In the genomic region with DNA sequence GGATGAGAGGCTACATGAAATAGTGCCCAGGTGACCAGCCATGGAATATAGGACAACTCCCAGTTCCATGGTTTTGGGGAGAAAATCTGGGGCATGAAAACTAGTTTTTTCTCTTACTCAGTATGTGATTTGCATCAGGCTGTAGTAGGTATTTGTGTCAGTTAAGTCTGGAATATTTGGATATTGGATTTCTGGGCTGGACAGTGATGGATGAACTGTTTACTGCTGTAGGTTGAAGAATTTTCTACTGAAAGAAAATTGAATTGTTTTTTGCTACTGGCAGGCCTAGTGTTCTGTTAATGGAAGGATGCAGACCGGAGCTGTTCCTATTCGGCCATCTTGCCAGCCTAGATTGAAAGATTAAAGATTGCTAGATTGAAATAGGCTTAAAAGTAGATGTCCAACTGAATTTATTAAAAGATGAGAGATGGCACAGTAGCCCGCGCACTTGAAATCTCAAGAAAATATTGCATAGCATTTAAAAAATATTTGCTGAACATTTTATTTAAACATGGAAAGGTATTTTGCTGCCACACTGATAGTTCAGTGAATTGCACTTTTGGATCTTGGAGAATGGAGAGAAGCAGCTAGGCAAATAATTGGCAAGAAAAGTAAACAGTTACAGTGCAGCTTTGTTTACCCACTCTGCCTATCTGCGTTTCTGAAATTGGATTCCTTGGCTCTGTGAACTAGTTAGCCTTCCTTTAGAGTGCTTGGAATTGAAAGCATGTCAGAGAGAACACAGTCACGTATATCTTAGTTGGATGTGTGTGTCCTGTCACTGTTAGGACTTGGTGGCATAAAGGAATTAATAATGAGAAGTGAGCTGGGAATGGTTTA, we compare ENCODE assay signal across 1 cellular context.
TF ChIP-seq lines count a peak whose summit lies in the region.

No MANE protein-coding gene starts in this region.

TF ChIP-seq in HepG2, 621 proteins besides CTCF, POLR2A, EP300 and RAD21 (continued from another document and continues in another):
- TF ChIP-seq, protein P1, sequence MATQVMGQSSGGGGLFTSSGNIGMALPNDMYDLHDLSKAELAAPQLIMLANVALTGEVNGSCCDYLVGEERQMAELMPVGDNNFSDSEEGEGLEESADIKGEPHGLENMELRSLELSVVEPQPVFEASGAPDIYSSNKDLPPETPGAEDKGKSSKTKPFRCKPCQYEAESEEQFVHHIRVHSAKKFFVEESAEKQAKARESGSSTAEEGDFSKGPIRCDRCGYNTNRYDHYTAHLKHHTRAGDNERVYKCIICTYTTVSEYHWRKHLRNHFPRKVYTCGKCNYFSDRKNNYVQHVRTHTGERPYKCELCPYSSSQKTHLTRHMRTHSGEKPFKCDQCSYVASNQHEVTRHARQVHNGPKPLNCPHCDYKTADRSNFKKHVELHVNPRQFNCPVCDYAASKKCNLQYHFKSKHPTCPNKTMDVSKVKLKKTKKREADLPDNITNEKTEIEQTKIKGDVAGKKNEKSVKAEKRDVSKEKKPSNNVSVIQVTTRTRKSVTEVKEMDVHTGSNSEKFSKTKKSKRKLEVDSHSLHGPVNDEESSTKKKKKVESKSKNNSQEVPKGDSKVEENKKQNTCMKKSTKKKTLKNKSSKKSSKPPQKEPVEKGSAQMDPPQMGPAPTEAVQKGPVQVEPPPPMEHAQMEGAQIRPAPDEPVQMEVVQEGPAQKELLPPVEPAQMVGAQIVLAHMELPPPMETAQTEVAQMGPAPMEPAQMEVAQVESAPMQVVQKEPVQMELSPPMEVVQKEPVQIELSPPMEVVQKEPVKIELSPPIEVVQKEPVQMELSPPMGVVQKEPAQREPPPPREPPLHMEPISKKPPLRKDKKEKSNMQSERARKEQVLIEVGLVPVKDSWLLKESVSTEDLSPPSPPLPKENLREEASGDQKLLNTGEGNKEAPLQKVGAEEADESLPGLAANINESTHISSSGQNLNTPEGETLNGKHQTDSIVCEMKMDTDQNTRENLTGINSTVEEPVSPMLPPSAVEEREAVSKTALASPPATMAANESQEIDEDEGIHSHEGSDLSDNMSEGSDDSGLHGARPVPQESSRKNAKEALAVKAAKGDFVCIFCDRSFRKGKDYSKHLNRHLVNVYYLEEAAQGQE (IDR thresholded peaks at IDR 0.05; ENCODE audit: borderline replicate concordance in 1 of 2, low read depth in 1 of 2, low read length in 2 of 2) = peak in 1 of 2 experiments; percentile 60; a peak in 1 of 4 replicates
- TF ChIP-seq ZNF850 (CRISPR knock-in tag; conservative IDR thresholded peaks at IDR 0.05) (no peak), GATAD1 (CRISPR knock-in tag; IDR thresholded peaks at IDR 0.05) (peak; percentile 70), ZNF569 (CRISPR knock-in tag; IDR thresholded peaks at IDR 0.05; ENCODE audit: borderline replicate concordance) (no peak), HNRNPH1 (optimal IDR thresholded peaks at IDR 0.05; ENCODE audit: low read depth, low read length) (no peak), MEF2D (CRISPR knock-in tag; IDR thresholded peaks at IDR 0.05) (peak; percentile 63; the same call in 1 of the 2 replicates), ZNF33B (CRISPR knock-in tag; IDR thresholded peaks at IDR 0.05) (no peak), ZFP36L2 (CRISPR knock-in tag; IDR thresholded peaks at IDR 0.05) (no peak), RFXANK (CRISPR knock-in tag; IDR thresholded peaks at IDR 0.05) (peak; percentile 86; the same call in 1 of the 2 replicates), ELF4 (CRISPR knock-in tag; IDR thresholded peaks at IDR 0.05; ENCODE audit: borderline replicate concordance) (0 out of 2 replicates have a peak, but pooled peaks have one; percentile 8), ZSCAN29 (CRISPR knock-in tag; conservative IDR thresholded peaks at IDR 0.05) (0 out of 2 replicates have a peak, but pooled peaks have one; percentile 81), ZNF720 (CRISPR knock-in tag; IDR thresholded peaks at IDR 0.05) (no peak), ZNF781 (CRISPR knock-in tag; IDR thresholded peaks at IDR 0.05; ENCODE audit: borderline replicate concordance, not compliant biosample characterization) (peak; percentile 11), NRL (CRISPR knock-in tag; IDR thresholded peaks at IDR 0.05; ENCODE audit: borderline replicate concordance) (no peak), CBX5 (CRISPR knock-in tag; IDR thresholded peaks at IDR 0.05; ENCODE audit: borderline replicate concordance) (peak; percentile 45; the same call in 1 of the 2 replicates), CBX1 (IDR thresholded peaks at IDR 0.05; ENCODE audit: low read depth) (no peak), ZNF678 (CRISPR knock-in tag; IDR thresholded peaks at IDR 0.05) (no peak), ZFP36L1 (CRISPR knock-in tag; IDR thresholded peaks at IDR 0.05) (0 out of 2 replicates have a peak, but pooled peaks have one; percentile 23), IRF2 (CRISPR knock-in tag; IDR thresholded peaks at IDR 0.05) (peak; percentile 94), HOXD1 (CRISPR knock-in tag; IDR thresholded peaks at IDR 0.05) (peak; percentile 86), SAP130 (CRISPR knock-in tag; IDR thresholded peaks at IDR 0.05; ENCODE audit: low read depth) (peak; percentile 94), RBFOX2 (IDR thresholded peaks at IDR 0.05; ENCODE audit: low read depth, low read length) (0 out of 2 replicates have a peak, but pooled peaks have one; percentile 15), SMAD3 (CRISPR knock-in tag; IDR thresholded peaks at IDR 0.05) (peak; percentile 96), JDP2 (CRISPR knock-in tag; IDR thresholded peaks at IDR 0.05; ENCODE audit: borderline replicate concordance) (no peak), ZNF768 (CRISPR knock-in tag; IDR thresholded peaks at IDR 0.05) (no peak), YY1 (IDR thresholded peaks at IDR 0.05; ENCODE audit: insufficient read depth, insufficient replicate concordance, low read depth, low read length) (peak; percentile 82), SP5 (CRISPR knock-in tag; IDR thresholded peaks at IDR 0.05; ENCODE audit: borderline replicate concordance, low read depth) (no peak), ZNF674 (CRISPR knock-in tag; IDR thresholded peaks at IDR 0.05; ENCODE audit: low read depth) (no peak), THYN1 (CRISPR knock-in tag; IDR thresholded peaks at IDR 0.05; ENCODE audit: borderline replicate concordance, low read depth) (no peak), NFKB2 (CRISPR knock-in tag; IDR thresholded peaks at IDR 0.05; ENCODE audit: borderline replicate concordance) (no peak), ZNF124 (CRISPR knock-in tag; IDR thresholded peaks at IDR 0.05) (peak; percentile 89), MAZ (IDR thresholded peaks at IDR 0.05; ENCODE audit: borderline replicate concordance, low read depth, low read length) (no peak), MAZ (CRISPR knock-in tag; IDR thresholded peaks at IDR 0.05; ENCODE audit: low read depth) (no peak), ZNF264 (CRISPR knock-in tag; IDR thresholded peaks at IDR 0.05) (peak; percentile 87; the same call in 1 of the 2 replicates), ZNF484 (CRISPR knock-in tag; IDR thresholded peaks at IDR 0.05; ENCODE audit: borderline replicate concordance, low read depth) (no peak), KDM3A (CRISPR knock-in tag; IDR thresholded peaks at IDR 0.05; ENCODE audit: low read depth) (0 out of 2 replicates have a peak, but pooled peaks have one; percentile 82), KDM4B (CRISPR knock-in tag; IDR thresholded peaks at IDR 0.05) (peak; percentile 87), ZNF496 (CRISPR knock-in tag; IDR thresholded peaks at IDR 0.05; ENCODE audit: insufficient replicate concordance) (no peak), ZNF24 (IDR thresholded peaks at IDR 0.05) (peak; percentile 81), HDAC6 (IDR thresholded peaks at IDR 0.05; ENCODE audit: low read depth, low read length) (no peak), CCDC6 (CRISPR knock-in tag; IDR thresholded peaks at IDR 0.05) (peak; percentile 39; the same call in 1 of the 2 replicates), RFX5 (IDR thresholded peaks at IDR 0.05; ENCODE audit: low read depth, low read length) (no peak), MYC (CRISPR knock-in tag; IDR thresholded peaks at IDR 0.05; ENCODE audit: borderline replicate concordance) (no peak)
- TF ChIP-seq, protein P2, sequence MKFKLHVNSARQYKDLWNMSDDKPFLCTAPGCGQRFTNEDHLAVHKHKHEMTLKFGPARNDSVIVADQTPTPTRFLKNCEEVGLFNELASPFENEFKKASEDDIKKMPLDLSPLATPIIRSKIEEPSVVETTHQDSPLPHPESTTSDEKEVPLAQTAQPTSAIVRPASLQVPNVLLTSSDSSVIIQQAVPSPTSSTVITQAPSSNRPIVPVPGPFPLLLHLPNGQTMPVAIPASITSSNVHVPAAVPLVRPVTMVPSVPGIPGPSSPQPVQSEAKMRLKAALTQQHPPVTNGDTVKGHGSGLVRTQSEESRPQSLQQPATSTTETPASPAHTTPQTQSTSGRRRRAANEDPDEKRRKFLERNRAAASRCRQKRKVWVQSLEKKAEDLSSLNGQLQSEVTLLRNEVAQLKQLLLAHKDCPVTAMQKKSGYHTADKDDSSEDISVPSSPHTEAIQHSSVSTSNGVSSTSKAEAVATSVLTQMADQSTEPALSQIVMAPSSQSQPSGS (CRISPR knock-in tag; IDR thresholded peaks at IDR 0.05) = peak; percentile 84
- TF ChIP-seq, protein P3, sequence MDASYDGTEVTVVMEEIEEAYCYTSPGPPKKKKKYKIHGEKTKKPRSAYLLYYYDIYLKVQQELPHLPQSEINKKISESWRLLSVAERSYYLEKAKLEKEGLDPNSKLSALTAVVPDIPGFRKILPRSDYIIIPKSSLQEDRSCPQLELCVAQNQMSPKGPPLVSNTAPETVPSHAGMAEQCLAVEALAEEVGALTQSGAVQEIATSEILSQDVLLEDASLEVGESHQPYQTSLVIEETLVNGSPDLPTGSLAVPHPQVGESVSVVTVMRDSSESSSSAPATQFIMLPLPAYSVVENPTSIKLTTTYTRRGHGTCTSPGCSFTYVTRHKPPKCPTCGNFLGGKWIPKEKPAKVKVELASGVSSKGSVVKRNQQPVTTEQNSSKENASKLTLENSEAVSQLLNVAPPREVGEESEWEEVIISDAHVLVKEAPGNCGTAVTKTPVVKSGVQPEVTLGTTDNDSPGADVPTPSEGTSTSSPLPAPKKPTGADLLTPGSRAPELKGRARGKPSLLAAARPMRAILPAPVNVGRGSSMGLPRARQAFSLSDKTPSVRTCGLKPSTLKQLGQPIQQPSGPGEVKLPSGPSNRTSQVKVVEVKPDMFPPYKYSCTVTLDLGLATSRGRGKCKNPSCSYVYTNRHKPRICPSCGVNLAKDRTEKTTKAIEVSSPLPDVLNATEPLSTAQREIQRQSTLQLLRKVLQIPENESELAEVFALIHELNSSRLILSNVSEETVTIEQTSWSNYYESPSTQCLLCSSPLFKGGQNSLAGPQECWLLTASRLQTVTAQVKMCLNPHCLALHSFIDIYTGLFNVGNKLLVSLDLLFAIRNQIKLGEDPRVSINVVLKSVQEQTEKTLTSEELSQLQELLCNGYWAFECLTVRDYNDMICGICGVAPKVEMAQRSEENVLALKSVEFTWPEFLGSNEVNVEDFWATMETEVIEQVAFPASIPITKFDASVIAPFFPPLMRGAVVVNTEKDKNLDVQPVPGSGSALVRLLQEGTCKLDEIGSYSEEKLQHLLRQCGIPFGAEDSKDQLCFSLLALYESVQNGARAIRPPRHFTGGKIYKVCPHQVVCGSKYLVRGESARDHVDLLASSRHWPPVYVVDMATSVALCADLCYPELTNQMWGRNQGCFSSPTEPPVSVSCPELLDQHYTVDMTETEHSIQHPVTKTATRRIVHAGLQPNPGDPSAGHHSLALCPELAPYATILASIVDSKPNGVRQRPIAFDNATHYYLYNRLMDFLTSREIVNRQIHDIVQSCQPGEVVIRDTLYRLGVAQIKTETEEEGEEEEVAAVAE (CRISPR knock-in tag; IDR thresholded peaks at IDR 0.05; ENCODE audit: borderline replicate concordance) = peak; percentile 83; the same call in 1 of the 2 replicates
- TF ChIP-seq, protein P4, sequence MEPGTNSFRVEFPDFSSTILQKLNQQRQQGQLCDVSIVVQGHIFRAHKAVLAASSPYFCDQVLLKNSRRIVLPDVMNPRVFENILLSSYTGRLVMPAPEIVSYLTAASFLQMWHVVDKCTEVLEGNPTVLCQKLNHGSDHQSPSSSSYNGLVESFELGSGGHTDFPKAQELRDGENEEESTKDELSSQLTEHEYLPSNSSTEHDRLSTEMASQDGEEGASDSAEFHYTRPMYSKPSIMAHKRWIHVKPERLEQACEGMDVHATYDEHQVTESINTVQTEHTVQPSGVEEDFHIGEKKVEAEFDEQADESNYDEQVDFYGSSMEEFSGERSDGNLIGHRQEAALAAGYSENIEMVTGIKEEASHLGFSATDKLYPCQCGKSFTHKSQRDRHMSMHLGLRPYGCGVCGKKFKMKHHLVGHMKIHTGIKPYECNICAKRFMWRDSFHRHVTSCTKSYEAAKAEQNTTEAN (CRISPR knock-in tag; conservative IDR thresholded peaks at IDR 0.05) = peak; percentile 70
- TF ChIP-seq, protein P5, sequence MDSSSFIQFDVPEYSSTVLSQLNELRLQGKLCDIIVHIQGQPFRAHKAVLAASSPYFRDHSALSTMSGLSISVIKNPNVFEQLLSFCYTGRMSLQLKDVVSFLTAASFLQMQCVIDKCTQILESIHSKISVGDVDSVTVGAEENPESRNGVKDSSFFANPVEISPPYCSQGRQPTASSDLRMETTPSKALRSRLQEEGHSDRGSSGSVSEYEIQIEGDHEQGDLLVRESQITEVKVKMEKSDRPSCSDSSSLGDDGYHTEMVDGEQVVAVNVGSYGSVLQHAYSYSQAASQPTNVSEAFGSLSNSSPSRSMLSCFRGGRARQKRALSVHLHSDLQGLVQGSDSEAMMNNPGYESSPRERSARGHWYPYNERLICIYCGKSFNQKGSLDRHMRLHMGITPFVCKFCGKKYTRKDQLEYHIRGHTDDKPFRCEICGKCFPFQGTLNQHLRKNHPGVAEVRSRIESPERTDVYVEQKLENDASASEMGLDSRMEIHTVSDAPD (CRISPR knock-in tag; IDR thresholded peaks at IDR 0.05) = peak; percentile 100
- TF ChIP-seq, protein P6, sequence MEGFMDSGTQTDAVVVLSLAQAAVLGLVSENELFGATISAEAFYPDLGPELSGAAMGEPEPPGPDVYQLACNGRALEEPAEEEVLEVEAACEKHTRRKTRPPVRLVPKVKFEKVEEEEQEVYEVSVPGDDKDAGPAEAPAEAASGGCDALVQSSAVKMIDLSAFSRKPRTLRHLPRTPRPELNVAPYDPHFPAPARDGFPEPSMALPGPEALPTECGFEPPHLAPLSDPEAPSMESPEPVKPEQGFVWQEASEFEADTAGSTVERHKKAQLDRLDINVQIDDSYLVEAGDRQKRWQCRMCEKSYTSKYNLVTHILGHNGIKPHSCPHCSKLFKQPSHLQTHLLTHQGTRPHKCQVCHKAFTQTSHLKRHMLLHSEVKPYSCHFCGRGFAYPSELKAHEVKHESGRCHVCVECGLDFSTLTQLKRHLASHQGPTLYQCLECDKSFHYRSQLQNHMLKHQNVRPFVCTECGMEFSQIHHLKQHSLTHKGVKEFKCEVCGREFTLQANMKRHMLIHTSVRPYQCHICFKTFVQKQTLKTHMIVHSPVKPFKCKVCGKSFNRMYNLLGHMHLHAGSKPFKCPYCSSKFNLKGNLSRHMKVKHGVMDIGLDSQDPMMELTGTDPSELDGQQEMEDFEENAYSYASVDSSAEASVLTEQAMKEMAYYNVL (CRISPR knock-in tag; IDR thresholded peaks at IDR 0.05; ENCODE audit: borderline replicate concordance) = peak; percentile 93; the same call in 1 of the 2 replicates
- TF ChIP-seq, protein P7, sequence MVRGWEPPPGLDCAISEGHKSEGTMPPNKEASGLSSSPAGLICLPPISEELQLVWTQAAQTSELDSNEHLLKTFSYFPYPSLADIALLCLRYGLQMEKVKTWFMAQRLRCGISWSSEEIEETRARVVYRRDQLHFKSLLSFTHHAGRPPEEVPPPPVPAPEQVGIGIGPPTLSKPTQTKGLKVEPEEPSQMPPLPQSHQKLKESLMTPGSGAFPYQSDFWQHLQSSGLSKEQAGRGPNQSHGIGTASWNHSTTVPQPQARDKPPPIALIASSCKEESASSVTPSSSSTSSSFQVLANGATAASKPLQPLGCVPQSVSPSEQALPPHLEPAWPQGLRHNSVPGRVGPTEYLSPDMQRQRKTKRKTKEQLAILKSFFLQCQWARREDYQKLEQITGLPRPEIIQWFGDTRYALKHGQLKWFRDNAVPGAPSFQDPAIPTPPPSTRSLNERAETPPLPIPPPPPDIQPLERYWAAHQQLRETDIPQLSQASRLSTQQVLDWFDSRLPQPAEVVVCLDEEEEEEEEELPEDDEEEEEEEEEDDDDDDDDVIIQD (CRISPR knock-in tag; IDR thresholded peaks at IDR 0.05; ENCODE audit: low read depth) = peak; percentile 99
